19 cellular contexts compared by ENCODE assay signal in the genomic region with DNA sequence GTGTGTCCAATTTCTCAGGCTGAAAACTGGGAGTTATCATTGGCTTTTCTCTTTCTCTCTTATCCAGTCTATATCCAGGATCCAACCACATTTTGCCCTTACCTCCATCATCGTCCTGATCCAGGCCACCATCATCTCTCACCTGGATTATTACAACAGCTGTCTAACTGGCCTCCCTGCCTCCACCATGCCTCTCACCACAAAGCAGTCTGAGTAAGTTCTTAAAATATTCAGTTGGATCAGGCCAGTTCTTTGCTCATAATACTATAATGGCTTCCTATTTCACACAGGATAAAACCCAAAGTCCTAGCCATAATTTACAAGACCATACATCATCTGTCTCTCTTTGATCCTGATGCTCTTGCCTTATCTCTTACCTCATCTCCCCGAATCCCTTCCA.
DNase-seq lines count a peak whose midpoint lies in the region; ATAC-seq and TF ChIP-seq lines count a peak whose summit lies in the region.
"Had no signal": no experiment of that assay in that cellular context is flagged by ENCODE, and none has a peak within 500 bp of the region (broad histone marks: within the 10 kb centered on the region; RNA-seq: fewer than 3 reads in every experiment).

No MANE protein-coding gene starts in this region.

- H4K20me1 ChIP-seq in mammary epithelial cell (ENCODE audit: insufficient read depth, low read length), result no peaks in the 10 kb centered on the region

- BruUV-seq in mammary epithelial cell (replicated peaks; lab: Mats Ljungman, UMichigan), result no TSS peak

- CTCF ChIA-PET in mammary epithelial cell (lab: Charles Lee; ENCODE audit: low non-redundant PET), result no interaction called here

- H3K4me1 Mint-ChIP-seq in activated T-helper 17 cell treated with anti-CD3 and anti-CD28 coated beads, Interleukin-2, amount 50 U/mL, for 72 hours, result peaks cover 19% of the 10 kb centered on the region

- no peak for ATAC-seq in activated T-helper 17 cell treated with anti-CD3 and anti-CD28 coated beads, Interleukin-2, amount 50 U/mL, for 72 hours (replicated peaks)
- ATAC-seq: Right ventricle myocardium inferior had no signal

- in situ Hi-C loops in mammary epithelial cell (cut with MboI; ENCODE audit: low sequenced_read_pairs in 2 of 2), result no loop called here

- peaks cover 29% of the 10 kb centered on the region for H3K4me1 ChIP-seq in mammary epithelial cell (ENCODE audit: insufficient read depth, low read length)
- no peaks in the 10 kb centered on the region for H3K4me1 ChIP-seq in breast epithelium
- peaks cover 0 to 46% (median 8%) of the 10 kb centered on the region in 4 donors for H3K4me1 ChIP-seq in tibial artery
- H3K4me1 ChIP-seq: BE2C, Caco-2 had no signal

- no peaks in the 10 kb centered on the region for H3K9me3 Mint-ChIP-seq in activated T-helper 17 cell treated with anti-CD3 and anti-CD28 coated beads, Interleukin-2, amount 50 U/mL, for 72 hours

- H3K4me2 ChIP-seq in mammary epithelial cell (ENCODE audit: insufficient read depth, low read depth, low read length), result no peak overlapping the region

- TF ChIP-seq CTCF in mammary epithelial cell (conservative IDR thresholded peaks at IDR 0.05 in 1 of 2, IDR thresholded peaks at IDR 0.05 in 1 of 2; ENCODE audit: extremely low read depth in 1 of 2, insufficient read depth in 1 of 2, low read depth in 1 of 2, low read length in 2 of 2), result no peak
- no peak for TF ChIP-seq CTCF in breast epithelium (IDR thresholded peaks at IDR 0.05)
- TF ChIP-seq CTCF in tibial artery (IDR thresholded peaks at IDR 0.05), result no peak

- no peak overlapping the region for H3K4me3 Mint-ChIP-seq in activated T-helper 17 cell treated with anti-CD3 and anti-CD28 coated beads, Interleukin-2, amount 50 U/mL, for 72 hours
- H3K4me3 Mint-ChIP-seq: CD4-positive, CD25-positive, alpha-beta regulatory T cell had no signal

- peak overlapping the region; percentile 0 for H3K27ac Mint-ChIP-seq in activated T-helper 17 cell treated with anti-CD3 and anti-CD28 coated beads, Interleukin-2, amount 50 U/mL, for 72 hours

- dilution Hi-C loops in mammary epithelial cell (cut with HindIII; ENCODE audit: low sequenced_read_pairs), result no loop called here

- H2AFZ ChIP-seq in mammary epithelial cell (ENCODE audit: low read depth, low read length), result peak overlapping the region; percentile 33

- no peak overlapping the region for H3K27ac ChIP-seq in mammary epithelial cell (ENCODE audit: insufficient read depth, low read depth, low read length)
- H3K27ac ChIP-seq in breast epithelium, result no peak overlapping the region
- H3K27ac ChIP-seq in tibial artery, result peak overlapping the region; percentile 78 to 82
- H3K27ac ChIP-seq: 22Rv1 had no signal

- intact Hi-C loops in mammary epithelial cell (cut with micrococcal nuclease), result no loop called here
- intact Hi-C loops in breast epithelium (cut with DNase I; ENCODE audit: low total_unique reads), result no loop called here
- intact Hi-C loops in tibial artery (cut with DNase I; ENCODE audit: low total_unique reads), result no loop called here

- peaks cover 13% of the 10 kb centered on the region for H3K36me3 Mint-ChIP-seq in activated T-helper 17 cell treated with anti-CD3 and anti-CD28 coated beads, Interleukin-2, amount 50 U/mL, for 72 hours (ENCODE audit: low read depth)
- H3K36me3 Mint-ChIP-seq: CD4-positive, CD25-positive, alpha-beta regulatory T cell had no signal

- H3K9me3 ChIP-seq in mammary epithelial cell (replicated peaks; ENCODE audit: insufficient read depth, low read length), result no peaks in the 10 kb centered on the region
- H3K9me3 ChIP-seq in breast epithelium, result no peaks in the 10 kb centered on the region
- no peaks in the 10 kb centered on the region for H3K9me3 ChIP-seq in tibial artery
- H3K9me3 ChIP-seq: BE2C had no signal

- DNase-seq in mammary epithelial cell (peak; percentile 41), breast epithelium (ENCODE audit: low spot score in 2 of 2) (no peak), fibroblast of peridontal ligament (ENCODE audit: extremely low read depth) (peak; percentile 50), tibial artery (no peak), HPDE6-E6E7 (ENCODE audit: extremely low spot score) (no peak), LoVo (ENCODE audit: low spot score) (no peak), SKM-1 treated with dmso at 0.1 percent for 144 hours (lab: John Stamatoyannopoulos, UW; ENCODE audit: unreplicated experiment) (no peak)
- DNase-seq: BE2C; Caco-2; CD4-positive, CD25-positive, alpha-beta regulatory T cell; GDM1; NCI-H1105 treated with DMSO at 0.1 percent for 48 hours; NCI-H1694; NCI-H2081 treated with DMSO at 0.1 percent for 48 hours; NK-92 treated with Interleukin-12 subunit alpha and Interleukin-12 subunit beta, amount 100 ng/mL, for 24 hours had no signal

- WGBS in mammary epithelial cell (ENCODE audit: low coverage, missing lambda C conversion rate), result 85% methylated on average over 2 of the region's 2 CpGs

- H3K9ac ChIP-seq in mammary epithelial cell (ENCODE audit: insufficient read depth, low read length), result no peak overlapping the region

- TF ChIP-seq POLR2A in breast epithelium (IDR thresholded peaks at IDR 0.05), result no peak

- no peaks in the 10 kb centered on the region for H3K79me2 ChIP-seq in mammary epithelial cell (ENCODE audit: insufficient read depth, low read length)

- H3K36me3 ChIP-seq in mammary epithelial cell (ENCODE audit: insufficient read depth, low read length) (no peaks in the 10 kb centered on the region), breast epithelium (no peaks in the 10 kb centered on the region), tibial artery (no peaks in the 10 kb centered on the region)
- H3K36me3 ChIP-seq: BE2C, HAP-1 had no signal

- H3K4me3 ChIP-seq in mammary epithelial cell (replicated peaks in 1 of 3; ENCODE audit: insufficient read depth in 1 of 3, low read depth in 2 of 3, low read length in 3 of 3), result no peak overlapping the region
- no peak overlapping the region for H3K4me3 ChIP-seq in breast epithelium
- H3K4me3 ChIP-seq in tibial artery, result no peak overlapping the region
- H3K4me3 ChIP-seq: HAP-1 had no signal

- no peaks in the 10 kb centered on the region for H3K27me3 ChIP-seq in mammary epithelial cell (ENCODE audit: insufficient read depth, low read length)
- H3K27me3 ChIP-seq in breast epithelium, result no peaks in the 10 kb centered on the region
- H3K27me3 ChIP-seq in tibial artery, result no peaks in the 10 kb centered on the region
- H3K27me3 ChIP-seq: BE2C had no signal

- no peaks in the 10 kb centered on the region for H3K27me3 Mint-ChIP-seq in activated T-helper 17 cell treated with anti-CD3 and anti-CD28 coated beads, Interleukin-2, amount 50 U/mL, for 72 hours
- H3K27me3 Mint-ChIP-seq: CD4-positive, CD25-positive, alpha-beta regulatory T cell had no signal

Comparison
In these comparisons a context has a peak if more than half of its experiments do, and no peak if none do; other contexts are left out.
1. DNase-seq: peak in mammary epithelial cell (single experiment) and fibroblast of peridontal ligament (single experiment); none in breast epithelium (0 of 2), tibial artery (0 of 2), HPDE6-E6E7 (single experiment), LoVo (single experiment) and SKM-1 treated with dmso at 0.1 percent for 144 hours (single experiment).
2. H3K27ac ChIP-seq: peak in tibial artery (2 of 2); none in mammary epithelial cell (single experiment) and breast epithelium (0 of 2).